14 cellular contexts compared by ENCODE assay signal in genomic region chr14:95273041-95273978, GRCh38. TPM values are rescaled to one million over a fixed set of nuclear protein-coding genes. Genes with fewer than 3 reads are reported as not detected.
DNase-seq lines count a peak whose midpoint lies in the region; ATAC-seq, FAIRE-seq and TF ChIP-seq lines count a peak whose summit lies in the region.
"Had no signal": no experiment of that assay in that cellular context is flagged by ENCODE, and none has a peak within 500 bp of the region (broad histone marks: within the 10 kb centered on the region; RNA-seq: fewer than 3 reads in every experiment).

No MANE protein-coding gene starts in this region.

- TF ChIP-seq EP300 in HepG2 (IDR thresholded peaks at IDR 0.05; ENCODE audit: low read depth in 2 of 2, low read length in 2 of 2), result peak in 1 of 2 experiments; percentile 75; a peak in 2 of 4 replicates
- no peak for TF ChIP-seq EP300 in HepG2 (CRISPR knock-in tag; IDR thresholded peaks at IDR 0.05; ENCODE audit: borderline replicate concordance)
- no peak for TF ChIP-seq EP300 in transverse colon (IDR thresholded peaks at IDR 0.05; ENCODE audit: low read depth)

- H3K9me3 Mint-ChIP-seq in WTC11, result peaks cover 10% of the 10 kb centered on the region
- H3K9me3 Mint-ChIP-seq: activated naive CD4-positive, alpha-beta T cell treated with anti-CD3 and anti-CD28 coated beads for 36 hours; effector memory CD8-positive, alpha-beta T cell had no signal

- POLR2A ChIA-PET in WTC11 (lab: Charles Lee), result no interaction called here
- POLR2A ChIA-PET in HepG2 (lab: Yijun Ruan, JAX), result interaction anchor here (0.6 to 1.4 kb wide), 3 partner anchors 16 to 22 kb away, joined by 4 to 6 read pairs (median 4); no protein-coding TSS in a partner anchor

- 29% methylated on average over 12 of the region's 17 CpGs for WGBS in HepG2 (ENCODE audit: low lambda C conversion rate)
- 44 to 52% methylated on average over 9 to 17 of the region's 17 CpGs for WGBS in transverse colon (ENCODE audit: low coverage in 1 of 2), 2 donors

- intact Hi-C loops in HepG2 (cut with micrococcal nuclease; ENCODE audit: unreplicated experiment) (no loop called here), transverse colon (cut with DNase I; ENCODE audit: low total_unique reads) (no loop called here)

- DNase-seq in Karpas-422, result no peak
- no peak for DNase-seq in WTC11 (ENCODE audit: low spot score)
- DNase-seq in HepG2 (ENCODE audit: low spot score), result peak; percentile 82
- DNase-seq in transverse colon, result peak; percentile 79
- no peak for DNase-seq in T-helper 9 cell
- DNase-seq: activated naive CD4-positive, alpha-beta T cell treated with anti-CD3 and anti-CD28 coated beads for 36 hours; C1 segment of cervical spinal cord; effector memory CD8-positive, alpha-beta T cell; NCI-H2171 had no signal

- peaks cover 71% of the 10 kb centered on the region for H3K79me2 ChIP-seq in Karpas-422 (ENCODE audit: low read length)
- H3K79me2 ChIP-seq in HepG2 (ENCODE audit: insufficient read depth, low read length), result no peaks in the 10 kb centered on the region

- H3K4me2 ChIP-seq in Karpas-422 (ENCODE audit: low read depth, low read length, poor library complexity, severe bottlenecking), result no peak overlapping the region
- H3K4me2 ChIP-seq in HepG2 (ENCODE audit: low read depth, low read length), result peak overlapping the region; percentile 82

- in situ Hi-C loops in HepG2 (cut with HindIII; ENCODE audit: extremely low pct_ligation_motif_present, low pct_unique_long_range_greater_than_20kb), result no loop called here
- in situ Hi-C loops in transverse colon (cut with MboI; ENCODE audit: low pct_ligation_motif_present in 1 of 4, low pct_unique_long_range_greater_than_20kb in 1 of 4, low sequenced_read_pairs in 3 of 4), result no loop called here

- H3K4me3 Mint-ChIP-seq in WTC11, result no peak overlapping the region
- H3K4me3 Mint-ChIP-seq: activated naive CD4-positive, alpha-beta T cell treated with anti-CD3 and anti-CD28 coated beads for 36 hours; effector memory CD8-positive, alpha-beta T cell had no signal

- H3K27me3 ChIP-seq in Karpas-422 (ENCODE audit: low read length) (no peaks in the 10 kb centered on the region), HepG2 (ENCODE audit: control insufficient read depth in 1 of 2, insufficient read depth in 2 of 2, low read length in 2 of 2) (no peaks in the 10 kb centered on the region), transverse colon (no peaks in the 10 kb centered on the region)

- no peak overlapping the region for H3K27ac Mint-ChIP-seq in WTC11
- H3K27ac Mint-ChIP-seq: activated naive CD4-positive, alpha-beta T cell treated with anti-CD3 and anti-CD28 coated beads for 36 hours; effector memory CD8-positive, alpha-beta T cell had no signal

- FAIRE-seq in HepG2 (lab: Jason Lieb, UNC), result peak; percentile 98
- FAIRE-seq: HTR-8/SVneo had no signal

- H4K20me1 ChIP-seq in Karpas-422 (ENCODE audit: insufficient read depth, low read depth, low read length) (no peaks in the 10 kb centered on the region), HepG2 (ENCODE audit: insufficient read depth, low read length) (no peaks in the 10 kb centered on the region)

- TF ChIP-seq CTCF in WTC11 (IDR thresholded peaks at IDR 0.05) (no peak), HepG2 (CRISPR knock-in tag; IDR thresholded peaks at IDR 0.05) (no peak), transverse colon (IDR thresholded peaks at IDR 0.05) (no peak)

- H3K36me3 Mint-ChIP-seq in WTC11, result peaks cover 4% of the 10 kb centered on the region

- H3K9ac ChIP-seq in Karpas-422 (ENCODE audit: low read length), result peak overlapping the region; percentile 13
- H3K9ac ChIP-seq in HepG2 (ENCODE audit: insufficient read depth, low read depth, low read length), result peak overlapping the region; percentile 2; the same call in 1 of the 2 replicates

- no peaks in the 10 kb centered on the region for H3K27me3 Mint-ChIP-seq in WTC11 (ENCODE audit: low read depth)

- H3K4me1 Mint-ChIP-seq in WTC11, result peaks cover 6% of the 10 kb centered on the region

- CTCF ChIA-PET in WTC11 (lab: Charles Lee) (no interaction called here), HepG2 (lab: Yijun Ruan, JAX; ENCODE audit: low intra/inter-chr PET ratio, low total read pairs) (no interaction called here)

- no peak for TF ChIP-seq RAD21 in HepG2 (CRISPR knock-in tag; IDR thresholded peaks at IDR 0.05)

- H3K4me3 ChIP-seq in Karpas-422 (ENCODE audit: low read length) (no peak overlapping the region), HepG2 (replicated peaks in 1 of 3; ENCODE audit: insufficient read depth in 1 of 3, low read depth in 2 of 3, low read length in 3 of 3) (peak overlapping the region in 2 of 3 experiments; percentile 3 to 34; a peak in 2 of 6 replicates), transverse colon (no peak overlapping the region)
- H3K4me3 ChIP-seq: SK-N-MC had no signal

- no peaks in the 10 kb centered on the region for H3K36me3 ChIP-seq in Karpas-422 (ENCODE audit: insufficient read depth, low read length)
- H3K36me3 ChIP-seq in HepG2 (replicated peaks in 1 of 2; ENCODE audit: control insufficient read depth in 1 of 2, insufficient read depth in 2 of 2, low read length in 2 of 2), result no peaks in the 10 kb centered on the region
- no peaks in the 10 kb centered on the region for H3K36me3 ChIP-seq in transverse colon

- H2AFZ ChIP-seq in Karpas-422 (ENCODE audit: low read length), result no peak overlapping the region
- no peak overlapping the region for H2AFZ ChIP-seq in HepG2 (ENCODE audit: low read length)

- H3K9me3 ChIP-seq in Karpas-422 (ENCODE audit: low read length) (no peaks in the 10 kb centered on the region), HepG2 (ENCODE audit: low read length) (no peaks in the 10 kb centered on the region), transverse colon (no peaks in the 10 kb centered on the region)

- H3K27ac ChIP-seq in Karpas-422 (ENCODE audit: low read length) (peak overlapping the region; percentile 99), HepG2 (ENCODE audit: extremely low read length, insufficient read depth, low read length) (peak overlapping the region; percentile 12), transverse colon (peak overlapping the region; percentile 74 to 84 (median 80))
- H3K27ac ChIP-seq: SK-N-MC, VCaP had no signal

- TF ChIP-seq POLR2A in HepG2 (IDR thresholded peaks at IDR 0.05; ENCODE audit: insufficient read depth in 1 of 2, low read depth in 2 of 2, low read length in 2 of 2) (no peak), transverse colon (IDR thresholded peaks at IDR 0.05) (no peak)

- H3K4me1 ChIP-seq in Karpas-422 (ENCODE audit: low read length) (peaks cover 97% of the 10 kb centered on the region), HepG2 (ENCODE audit: insufficient read depth, low read length) (peaks cover 43% of the 10 kb centered on the region), transverse colon (peaks cover 0 to 32% (median 27%) of the 10 kb centered on the region in 4 donors)

- ATAC-seq in WTC11, result no peak; the same call in 1 of the 2 replicates
- peak; percentile 94 for ATAC-seq in HepG2
- no peak for ATAC-seq in HG02623 (IDR thresholded peaks at IDR 0.05; ENCODE audit: unreplicated experiment)
- no peak for ATAC-seq in HG03378 (IDR thresholded peaks at IDR 0.05; ENCODE audit: unreplicated experiment)
- ATAC-seq: effector memory CD8-positive, alpha-beta T cell had no signal

- H3K9me2 ChIP-seq in Karpas-422 (replicated peaks; ENCODE audit: insufficient read depth, low read length), result no peaks in the 10 kb centered on the region

- no TSS peak for BruUV-seq in HepG2 (replicated peaks; lab: Mats Ljungman, UMichigan)

TF ChIP-seq in WTC11, 78 proteins besides CTCF, POLR2A, EP300 and RAD21 (continues in another document):
- TF ChIP-seq ZNF671 (CRISPR knock-in tag; IDR thresholded peaks at IDR 0.05), result no peak
- no peak for TF ChIP-seq CREM (CRISPR knock-in tag; IDR thresholded peaks at IDR 0.05)
- TF ChIP-seq GABPB1 (CRISPR knock-in tag; IDR thresholded peaks at IDR 0.05), result 0 out of 2 replicates have a peak, but pooled peaks have one; percentile 48

RNA-seq across cellular contexts. Expression of gene CLMN, which starts 46.4 kb away (rescaled TPM):
- 40.1 and 56.1 TPM in 2 replicates for total RNA-seq in Karpas-422 (2014; rRNA removed; shearing (Covaris generic); ENCODE audit: low replicate concordance)
- total RNA-seq in WTC11 (2021) (10.4 to 12.2 TPM (median 10.8 TPM) in 3 replicates), HepG2 (2016; rRNA removed; fragmentation: Illumina TruSeq; extraction: Trizol) (15.1 and 16.2 TPM in 2 replicates), transverse colon (100 to 1,000 TPM in 1 of 4 donors, 10 to 100 TPM in 3; 71.1 to 118 (median 90.1) TPM)
- total RNA-seq in HepG2 (2016; cell fraction: cytosol; rRNA removed; fragmentation: Illumina TruSeq; extraction: Trizol; ENCODE audit: low read depth), result 4.4 and 5.9 TPM in 2 replicates
- total RNA-seq in HepG2 (2016; cell fraction: insoluble cytoplasmic fraction; rRNA removed; fragmentation: Illumina TruSeq; extraction: Trizol), result 13.1 and 14.8 TPM in 2 replicates
- 8.6 and 9.0 TPM in 2 replicates for total RNA-seq in HepG2 (2016; cell fraction: membrane; rRNA removed; fragmentation: Illumina TruSeq; extraction: Trizol)
- 21.4 and 22.0 TPM in 2 replicates for total RNA-seq in HepG2 (2016; cell fraction: nucleus; rRNA removed; fragmentation: Illumina TruSeq; extraction: Trizol)
- polyA plus RNA-seq in HepG2 (2011; rRNA removed), result 16.4 and 16.7 TPM in 2 replicates
- 5.7 and 6.9 TPM in 2 replicates for polyA plus RNA-seq in HepG2 (2011; cell fraction: cytosol; rRNA removed)
- polyA plus RNA-seq in HepG2 (2011; cell fraction: nucleus; rRNA removed), result 55.9 and 58.4 TPM in 2 replicates
- 12.5 and 17.3 TPM in 2 replicates for polyA plus RNA-seq in HepG2 (2012)
- 4.6 and 4.9 TPM in 2 replicates for polyA plus RNA-seq in HepG2 (2016; cell fraction: cytosol; fragmentation: Illumina TruSeq; extraction: Trizol; ENCODE audit: low read depth)
- 10.5 and 11.4 TPM in 2 replicates for polyA plus RNA-seq in HepG2 (2016; cell fraction: insoluble cytoplasmic fraction; fragmentation: Illumina TruSeq; extraction: Trizol; ENCODE audit: low read depth)
- polyA plus RNA-seq in HepG2 (2016; cell fraction: membrane; fragmentation: Illumina TruSeq; extraction: Trizol; ENCODE audit: low read depth), result 7.1 and 7.5 TPM in 2 replicates
- polyA plus RNA-seq in HepG2 (2016; cell fraction: nucleus; fragmentation: Illumina TruSeq; extraction: Trizol; ENCODE audit: insufficient read depth, low read depth), result 24.4 and 27.2 TPM in 2 replicates
- polyA minus RNA-seq in HepG2 (2011; rRNA and poly(A)+ RNA removed; ENCODE audit: low replicate concordance), result 0.51 and 12.1 TPM in 2 replicates
- 8.5 and 10.6 TPM in 2 replicates for polyA minus RNA-seq in HepG2 (2011; cell fraction: cytosol; rRNA and poly(A)+ RNA removed)
- polyA minus RNA-seq in HepG2 (2011; cell fraction: nucleus; rRNA and poly(A)+ RNA removed), result 45.1 and 53.1 TPM in 2 replicates

Comparison
In these comparisons a context has a peak if more than half of its experiments do, and no peak if none do; other contexts are left out.
1. DNase-seq: peak in HepG2 (single experiment) and transverse colon (single experiment); none in Karpas-422 (single experiment), WTC11 (single experiment) and T-helper 9 cell (single experiment).
2. H3K27ac ChIP-seq: peak in every context shown above with its lines; median percentile 99 in Karpas-422; 80 in transverse colon; 12 in HepG2.
3. H3K4me3 ChIP-seq: peak in HepG2 (2 of 3); none in Karpas-422 (single experiment) and transverse colon (0 of 4).